Comparison of ENCODE assay signal across 1 cellular context in genomic region chr18:58578321-58578720, GRCh38.
TF ChIP-seq lines count a peak whose summit lies in the region.

No MANE protein-coding gene starts in this region.

TF ChIP-seq in GM12878, 131 proteins besides CTCF, POLR2A, EP300 and RAD21 (continued from another document):
- TF ChIP-seq TAF1 (IDR thresholded peaks at IDR 0.05; ENCODE audit: borderline replicate concordance, low read depth, low read length) (no peak), ZNF217 (IDR thresholded peaks at IDR 0.05) (no peak), TCF3 (IDR thresholded peaks at IDR 0.05; ENCODE audit: borderline replicate concordance, insufficient read depth, low read depth, low read length) (no peak), LARP7 (IDR thresholded peaks at IDR 0.05) (no peak), MXI1 (IDR thresholded peaks at IDR 0.05; ENCODE audit: low read depth, low read length) (no peak), PAX5 (IDR thresholded peaks at IDR 0.05; ENCODE audit: borderline replicate concordance, low read depth, low read length) (no peak), BHLHE40 (IDR thresholded peaks at IDR 0.05; ENCODE audit: borderline replicate concordance in 1 of 2, low read depth in 2 of 2, low read length in 1 of 2) (no peak), ZBTB33 (IDR thresholded peaks at IDR 0.05) (no peak), E2F8 (IDR thresholded peaks at IDR 0.05; ENCODE audit: low read depth, partially characterized antibody) (no peak), BACH1 (IDR thresholded peaks at IDR 0.05; ENCODE audit: borderline replicate concordance) (no peak)
